Comparison of ENCODE assay signal across 8 cellular contexts in genomic region chr3:58217209-58217811, GRCh38. TPM values are rescaled to one million over a fixed set of nuclear protein-coding genes. Genes with fewer than 3 reads are reported as not detected.
DNase-seq lines count a peak whose midpoint lies in the region; ATAC-seq and TF ChIP-seq lines count a peak whose summit lies in the region.

No MANE protein-coding gene starts in this region.

- H3K27me3 Mint-ChIP-seq in glutamatergic neuron (ENCODE audit: unreplicated experiment): peaks cover 12% of the 10 kb centered on the region

- no peak overlapping the region for H3K9ac ChIP-seq in HUES6 (ENCODE audit: low read length)

- DNase-seq in AG09319 (ENCODE audit: extremely low read depth, low read depth) (no peak), SK-MEL-5 (ENCODE audit: low read depth, low spot score) (peak; percentile 96), glutamatergic neuron (peak; percentile 73), pons (ENCODE audit: low spot score) (peak; percentile 93), NCI-H1105 treated with DMSO at 0.1 percent for 48 hours (lab: John Stamatoyannopoulos, UW) (no peak)
- DNase-seq in activated naive CD4-positive, alpha-beta T cell treated with anti-CD3 and anti-CD28 coated beads, Interleukin-2, amount 50 U/mL, for 72 hours (ENCODE audit: low spot score in 2 of 2): peak; percentile 59 to 62

- no peaks in the 10 kb centered on the region for H3K36me3 ChIP-seq in HUES6 (ENCODE audit: control insufficient read depth, insufficient read depth, low read length)

- H3K9me3 ChIP-seq in HUES6 (ENCODE audit: control insufficient read depth, insufficient read depth, low read depth, low read length): no peaks in the 10 kb centered on the region

- peaks cover 12% of the 10 kb centered on the region for H3K4me1 ChIP-seq in HUES6 (ENCODE audit: control insufficient read depth, insufficient read depth, low read length)

- H3K36me3 Mint-ChIP-seq in activated naive CD4-positive, alpha-beta T cell treated with anti-CD3 and anti-CD28 coated beads, Interleukin-2, amount 50 U/mL, for 72 hours: no peaks in the 10 kb centered on the region
- no peaks in the 10 kb centered on the region for H3K36me3 Mint-ChIP-seq in glutamatergic neuron (ENCODE audit: unreplicated experiment)

- peak; percentile 30 for ATAC-seq in GM18519 (IDR thresholded peaks at IDR 0.05; ENCODE audit: low FRiP score, unreplicated experiment)
- peak in 1 of 2 donors; percentile 14 for ATAC-seq in activated naive CD4-positive, alpha-beta T cell treated with anti-CD3 and anti-CD28 coated beads, Interleukin-2, amount 50 U/mL, for 72 hours

- TF ChIP-seq CTCF in AG09319 (IDR thresholded peaks at IDR 0.05; ENCODE audit: low read depth, low read length) (peak; percentile 77), glutamatergic neuron (IDR thresholded peaks at IDR 0.05; ENCODE audit: partially characterized antibody, unreplicated experiment) (peak; percentile 76)

- in situ Hi-C loops in SK-MEL-5 (cut with HindIII; ENCODE audit: low pct_unique_long_range_greater_than_20kb, low sequenced_read_pairs): no loop called here

- peak overlapping the region; percentile 10 for H3K4me3 ChIP-seq in HUES6 (ENCODE audit: low read depth, low read length)

- H3K4me1 Mint-ChIP-seq in glutamatergic neuron (ENCODE audit: low read depth, unreplicated experiment): peaks cover 19% of the 10 kb centered on the region

- H3K4me3 Mint-ChIP-seq in glutamatergic neuron (ENCODE audit: unreplicated experiment): no peak overlapping the region

- no peak overlapping the region for H3K27ac ChIP-seq in HUES6 (ENCODE audit: low read depth, low read length)

- no peaks in the 10 kb centered on the region for H3K27me3 ChIP-seq in HUES6 (ENCODE audit: control insufficient read depth, insufficient read depth, low read length)

- H3K27ac Mint-ChIP-seq in activated naive CD4-positive, alpha-beta T cell treated with anti-CD3 and anti-CD28 coated beads, Interleukin-2, amount 50 U/mL, for 72 hours: no peak overlapping the region
- peak overlapping the region; percentile 75 for H3K27ac Mint-ChIP-seq in glutamatergic neuron (ENCODE audit: unreplicated experiment)

- no peaks in the 10 kb centered on the region for H3K9me3 Mint-ChIP-seq in activated naive CD4-positive, alpha-beta T cell treated with anti-CD3 and anti-CD28 coated beads, Interleukin-2, amount 50 U/mL, for 72 hours
- H3K9me3 Mint-ChIP-seq in glutamatergic neuron (ENCODE audit: unreplicated experiment): no peaks in the 10 kb centered on the region

RNA-seq across cellular contexts. Expression of gene DNASE1L3, which starts 6.5 kb away (rescaled TPM):
- 1.3 TPM in 1 of 2 replicates, not detected in the other for total RNA-seq in SK-MEL-5 (2014; rRNA removed; shearing (Covaris generic))
- polyA plus RNA-seq in SK-MEL-5 (2015; cell fraction: cytosol; rRNA removed): 0.31 TPM in 1 of 2 replicates, not detected in the other
- polyA plus RNA-seq in SK-MEL-5 (2015; cell fraction: nucleus; rRNA removed): not detected in 2 replicates
- total RNA-seq in activated naive CD4-positive, alpha-beta T cell treated with anti-CD3 and anti-CD28 coated beads, Interleukin-2, amount 50 U/mL, for 72 hours: not detected
- 0.96 TPM for total RNA-seq in glutamatergic neuron (ENCODE audit: unreplicated experiment)

RNA-seq across cellular contexts. Expression of gene ABHD6, which starts 20.3 kb away (rescaled TPM):
- 38.2 and 43.5 TPM in 2 replicates for total RNA-seq in SK-MEL-5 (2014; rRNA removed; shearing (Covaris generic))
- 32.4 and 35.0 TPM in 2 replicates for polyA plus RNA-seq in SK-MEL-5 (2015; cell fraction: cytosol; rRNA removed)
- 13.3 and 16.7 TPM in 2 replicates for polyA plus RNA-seq in SK-MEL-5 (2015; cell fraction: nucleus; rRNA removed)
- 1 to 10 TPM; 3.5 to 5.5 TPM for total RNA-seq in activated naive CD4-positive, alpha-beta T cell treated with anti-CD3 and anti-CD28 coated beads, Interleukin-2, amount 50 U/mL, for 72 hours
- 46.0 TPM for total RNA-seq in glutamatergic neuron (ENCODE audit: unreplicated experiment)

Comparison
In these comparisons a context has a peak if more than half of its experiments do, and no peak if none do; other contexts are left out.
1. DNase-seq: peak in SK-MEL-5 (single experiment), activated naive CD4-positive, alpha-beta T cell treated with anti-CD3 and anti-CD28 coated beads, Interleukin-2, amount 50 U/mL, for 72 hours (2 of 2), glutamatergic neuron (single experiment) and pons (single experiment); none in AG09319 (single experiment) and NCI-H1105 treated with DMSO at 0.1 percent for 48 hours (single experiment).